In genomic region chr2:129864719-129865118, GRCh38 we compare ENCODE assay signal across 17 cellular contexts.
"Had no signal": no experiment of that assay in that cellular context is flagged by ENCODE, and none has a peak within 500 bp of the region (broad histone marks: within the 10 kb centered on the region; RNA-seq: fewer than 3 reads in every experiment).

No MANE protein-coding gene starts in this region.

- ATAC-seq: effector memory CD8-positive, alpha-beta T cell; gastroesophageal sphincter; left cardiac atrium; lower lobe of right lung; naive thymus-derived CD4-positive, alpha-beta T cell; psoas muscle; right lobe of liver; stimulated activated effector memory CD8-positive, alpha-beta T cell treated with anti-CD3 and anti-CD28 coated beads, Interleukin-12 subunit alpha, Interleukin-12 subunit beta, amount 100 ng/mL, for 72 hours; stimulated activated naive CD8-positive, alpha-beta T cell treated with anti-CD3 and anti-CD28 coated beads, Interleukin-15, Interleukin-2, amounts not matched to agents 100 U/mL and 50 U/mL, for 24 hours; upper lobe of right lung had no signal

- DNase-seq: effector memory CD8-positive, alpha-beta T cell; immature natural killer cell; left cardiac atrium; left ventricle myocardium inferior; lower lobe of right lung; mesenchymal stem cell; naive thymus-derived CD4-positive, alpha-beta T cell; nephron progenitor cell; psoas muscle; retina; right lobe of liver; stimulated activated CD4-positive, alpha-beta T cell treated with anti-CD3 and anti-CD28 coated beads, Interleukin-4, amount 100 ng/mL, for 1 hour; stimulated activated CD8-positive, alpha-beta memory T cell treated with anti-CD3 and anti-CD28 coated beads, Interleukin-4, amount 100 ng/mL, for 48 hours; stimulated activated naive CD8-positive, alpha-beta T cell treated with anti-CD3 and anti-CD28 coated beads, Interleukin-15, Interleukin-2, amounts not matched to agents 100 U/mL and 50 U/mL, for 24 hours; upper lobe of right lung had no signal
